2 cellular contexts compared by ENCODE assay signal in the genomic region with DNA sequence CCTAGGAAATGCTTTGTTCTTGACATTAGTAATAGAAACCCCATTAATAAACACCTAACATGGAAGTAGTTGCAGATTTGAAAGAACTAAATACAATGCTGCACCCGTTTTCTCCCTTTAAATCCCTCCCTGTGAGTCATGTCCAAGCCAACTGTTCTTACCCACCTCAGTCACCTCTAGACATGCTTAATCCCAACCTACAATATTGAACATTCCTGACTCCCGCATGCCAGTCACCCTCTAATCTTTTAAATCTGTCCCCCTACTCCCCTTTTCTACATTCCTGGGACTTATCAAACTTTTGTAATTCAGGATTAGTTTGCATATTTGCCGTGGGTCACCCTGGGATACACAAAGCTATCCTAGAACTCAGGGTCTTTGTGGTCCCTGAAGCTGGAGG.
TF ChIP-seq lines count a peak whose summit lies in the region.

No MANE protein-coding gene starts in this region.

TF ChIP-seq in GM23338, 12 proteins besides CTCF, POLR2A, EP300 and RAD21 (continues in another document):
- TF ChIP-seq POLR2AphosphoS5 (IDR thresholded peaks at IDR 0.05; ENCODE audit: low read depth) (no peak), ZNF331 (CRISPR knock-in tag; IDR thresholded peaks at IDR 0.05; ENCODE audit: low read depth) (no peak), NANOG (IDR thresholded peaks at IDR 0.05; ENCODE audit: borderline replicate concordance) (no peak), STAT1 (IDR thresholded peaks at IDR 0.05; ENCODE audit: unreplicated experiment) (no peak), CREB1 (CRISPR knock-in tag; IDR thresholded peaks at IDR 0.05; ENCODE audit: low read depth) (no peak), ZNF114 (CRISPR knock-in tag; IDR thresholded peaks at IDR 0.05) (no peak), EZH2phosphoT487 (IDR thresholded peaks at IDR 0.05; ENCODE audit: unreplicated experiment) (no peak), JUNB (IDR thresholded peaks at IDR 0.05; ENCODE audit: unreplicated experiment) (no peak), EZH2 (IDR thresholded peaks at IDR 0.05; ENCODE audit: low read depth, unreplicated experiment) (no peak), ETS1 (IDR thresholded peaks at IDR 0.05) (no peak)
- TF ChIP-seq, protein P1, sequence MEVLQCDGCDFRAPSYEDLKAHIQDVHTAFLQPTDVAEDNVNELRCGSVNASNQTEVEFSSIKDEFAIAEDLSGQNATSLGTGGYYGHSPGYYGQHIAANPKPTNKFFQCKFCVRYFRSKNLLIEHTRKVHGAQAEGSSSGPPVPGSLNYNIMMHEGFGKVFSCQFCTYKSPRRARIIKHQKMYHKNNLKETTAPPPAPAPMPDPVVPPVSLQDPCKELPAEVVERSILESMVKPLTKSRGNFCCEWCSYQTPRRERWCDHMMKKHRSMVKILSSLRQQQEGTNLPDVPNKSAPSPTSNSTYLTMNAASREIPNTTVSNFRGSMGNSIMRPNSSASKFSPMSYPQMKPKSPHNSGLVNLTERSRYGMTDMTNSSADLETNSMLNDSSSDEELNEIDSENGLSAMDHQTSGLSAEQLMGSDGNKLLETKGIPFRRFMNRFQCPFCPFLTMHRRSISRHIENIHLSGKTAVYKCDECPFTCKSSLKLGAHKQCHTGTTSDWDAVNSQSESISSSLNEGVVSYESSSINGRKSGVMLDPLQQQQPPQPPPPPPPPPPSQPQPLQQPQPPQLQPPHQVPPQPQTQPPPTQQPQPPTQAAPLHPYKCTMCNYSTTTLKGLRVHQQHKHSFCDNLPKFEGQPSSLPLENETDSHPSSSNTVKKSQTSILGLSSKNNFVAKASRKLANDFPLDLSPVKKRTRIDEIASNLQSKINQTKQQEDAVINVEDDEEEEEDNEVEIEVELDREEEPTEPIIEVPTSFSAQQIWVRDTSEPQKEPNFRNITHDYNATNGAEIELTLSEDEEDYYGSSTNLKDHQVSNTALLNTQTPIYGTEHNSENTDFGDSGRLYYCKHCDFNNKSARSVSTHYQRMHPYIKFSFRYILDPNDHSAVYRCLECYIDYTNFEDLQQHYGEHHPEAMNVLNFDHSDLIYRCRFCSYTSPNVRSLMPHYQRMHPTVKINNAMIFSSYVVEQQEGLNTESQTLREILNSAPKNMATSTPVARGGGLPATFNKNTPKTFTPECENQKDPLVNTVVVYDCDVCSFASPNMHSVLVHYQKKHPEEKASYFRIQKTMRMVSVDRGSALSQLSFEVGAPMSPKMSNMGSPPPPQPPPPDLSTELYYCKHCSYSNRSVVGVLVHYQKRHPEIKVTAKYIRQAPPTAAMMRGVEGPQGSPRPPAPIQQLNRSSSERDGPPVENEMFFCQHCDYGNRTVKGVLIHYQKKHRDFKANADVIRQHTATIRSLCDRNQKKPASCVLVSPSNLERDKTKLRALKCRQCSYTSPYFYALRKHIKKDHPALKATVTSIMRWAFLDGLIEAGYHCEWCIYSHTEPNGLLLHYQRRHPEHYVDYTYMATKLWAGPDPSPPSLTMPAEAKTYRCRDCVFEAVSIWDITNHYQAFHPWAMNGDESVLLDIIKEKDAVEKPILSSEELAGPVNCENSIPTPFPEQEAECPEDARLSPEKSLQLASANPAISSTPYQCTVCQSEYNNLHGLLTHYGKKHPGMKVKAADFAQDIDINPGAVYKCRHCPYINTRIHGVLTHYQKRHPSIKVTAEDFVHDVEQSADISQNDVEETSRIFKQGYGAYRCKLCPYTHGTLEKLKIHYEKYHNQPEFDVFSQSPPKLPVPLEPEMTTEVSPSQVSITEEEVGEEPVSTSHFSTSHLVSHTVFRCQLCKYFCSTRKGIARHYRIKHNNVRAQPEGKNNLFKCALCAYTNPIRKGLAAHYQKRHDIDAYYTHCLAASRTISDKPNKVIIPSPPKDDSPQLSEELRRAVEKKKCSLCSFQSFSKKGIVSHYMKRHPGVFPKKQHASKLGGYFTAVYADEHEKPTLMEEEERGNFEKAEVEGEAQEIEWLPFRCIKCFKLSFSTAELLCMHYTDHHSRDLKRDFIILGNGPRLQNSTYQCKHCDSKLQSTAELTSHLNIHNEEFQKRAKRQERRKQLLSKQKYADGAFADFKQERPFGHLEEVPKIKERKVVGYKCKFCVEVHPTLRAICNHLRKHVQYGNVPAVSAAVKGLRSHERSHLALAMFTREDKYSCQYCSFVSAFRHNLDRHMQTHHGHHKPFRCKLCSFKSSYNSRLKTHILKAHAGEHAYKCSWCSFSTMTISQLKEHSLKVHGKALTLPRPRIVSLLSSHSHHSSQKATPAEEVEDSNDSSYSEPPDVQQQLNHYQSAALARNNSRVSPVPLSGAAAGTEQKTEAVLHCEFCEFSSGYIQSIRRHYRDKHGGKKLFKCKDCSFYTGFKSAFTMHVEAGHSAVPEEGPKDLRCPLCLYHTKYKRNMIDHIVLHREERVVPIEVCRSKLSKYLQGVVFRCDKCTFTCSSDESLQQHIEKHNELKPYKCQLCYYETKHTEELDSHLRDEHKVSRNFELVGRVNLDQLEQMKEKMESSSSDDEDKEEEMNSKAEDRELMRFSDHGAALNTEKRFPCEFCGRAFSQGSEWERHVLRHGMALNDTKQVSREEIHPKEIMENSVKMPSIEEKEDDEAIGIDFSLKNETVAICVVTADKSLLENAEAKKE (CRISPR knock-in tag; IDR thresholded peaks at IDR 0.05), result no peak

TF ChIP-seq in H1, 55 proteins besides CTCF, POLR2A, EP300 and RAD21:
- TF ChIP-seq KDM1A (IDR thresholded peaks at IDR 0.05; ENCODE audit: borderline replicate concordance, low read length) (no peak), TEAD4 (IDR thresholded peaks at IDR 0.05; ENCODE audit: low read depth, low read length) (0 out of 2 replicates have a peak, but pooled peaks have one; percentile 4), BCL11A (IDR thresholded peaks at IDR 0.05; ENCODE audit: low read depth in 2 of 2, low read length in 2 of 2) (no peak)
